24 cellular contexts compared by ENCODE assay signal in the genomic region with DNA sequence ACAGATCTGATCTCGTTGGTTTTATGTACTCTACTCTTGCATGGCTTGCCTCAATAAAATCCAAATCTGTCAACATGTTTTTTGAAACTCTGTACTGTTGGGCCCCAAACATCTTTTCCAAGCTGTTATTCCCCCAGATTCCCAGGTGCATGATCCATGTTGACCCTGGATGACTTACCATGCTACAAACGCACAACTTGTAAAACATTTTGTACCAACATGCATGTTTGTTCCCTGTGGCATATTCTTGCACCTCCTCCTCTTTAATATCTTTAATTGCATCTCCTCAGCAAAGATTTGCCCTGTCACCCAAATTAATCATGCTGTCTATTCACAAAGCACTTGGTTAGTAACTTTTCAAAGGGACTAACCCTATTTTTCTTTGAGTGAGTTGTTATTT. TPM values are rescaled to one million over a fixed set of nuclear protein-coding genes. Genes with fewer than 3 reads are reported as not detected.
"Had no signal": no experiment of that assay in that cellular context is flagged by ENCODE, and none has a peak within 500 bp of the region (broad histone marks: within the 10 kb centered on the region; RNA-seq: fewer than 3 reads in every experiment).

No MANE protein-coding gene starts in this region.

- H3K36me3 Mint-ChIP-seq: mesothelial cell of epicardium had no signal

- DNase-seq: dermis blood vessel endothelial cell; dorsolateral prefrontal cortex; effector CD4-positive, alpha-beta T cell; effector memory CD4-positive, alpha-beta T cell; foreskin keratinocyte; head of caudate nucleus; heart right ventricle; hippocampal formation; left cardiac atrium; left lung; left ventricle myocardium superior; lower lobe of right lung; mesenchymal stem cell; mucosa of descending colon; naive B cell had no signal

- H3K4me1 ChIP-seq: esophagus muscularis mucosa, foreskin keratinocyte, gastroesophageal sphincter, heart right ventricle, left lung, lower lobe of right lung had no signal

- H3K27me3 ChIP-seq: dorsolateral prefrontal cortex, esophagus muscularis mucosa, foreskin keratinocyte, gastroesophageal sphincter, heart right ventricle, left lung had no signal

- H3K4me3 Mint-ChIP-seq: mesothelial cell of epicardium, naive B cell had no signal

- H3K27ac ChIP-seq: coronary artery, dorsolateral prefrontal cortex, esophagus muscularis mucosa, foreskin keratinocyte, gastroesophageal sphincter, heart right ventricle, left lung, lower lobe of right lung had no signal

- H3K27ac Mint-ChIP-seq: mesothelial cell of epicardium, naive B cell had no signal

- H3K4me1 Mint-ChIP-seq: mesothelial cell of epicardium, naive B cell had no signal

- H3K4me3 ChIP-seq: coronary artery, dorsolateral prefrontal cortex, esophagus muscularis mucosa, gastroesophageal sphincter, heart right ventricle, left lung, lower lobe of right lung, mucosa of descending colon had no signal

- H3K36me3 ChIP-seq: esophagus muscularis mucosa, gastroesophageal sphincter, heart right ventricle, left lung, lower lobe of right lung had no signal

RNA-seq across cellular contexts. Expression of a gene that starts 24.3 kb away (rescaled TPM):
- total RNA-seq: dermis blood vessel endothelial cell, endothelial cell of umbilical vein, epithelial cell of proximal tubule, fibroblast of villous mesenchyme, myocyte had no signal
- polyA plus RNA-seq: foreskin keratinocyte, keratinocyte had no signal
